In the genomic region with DNA sequence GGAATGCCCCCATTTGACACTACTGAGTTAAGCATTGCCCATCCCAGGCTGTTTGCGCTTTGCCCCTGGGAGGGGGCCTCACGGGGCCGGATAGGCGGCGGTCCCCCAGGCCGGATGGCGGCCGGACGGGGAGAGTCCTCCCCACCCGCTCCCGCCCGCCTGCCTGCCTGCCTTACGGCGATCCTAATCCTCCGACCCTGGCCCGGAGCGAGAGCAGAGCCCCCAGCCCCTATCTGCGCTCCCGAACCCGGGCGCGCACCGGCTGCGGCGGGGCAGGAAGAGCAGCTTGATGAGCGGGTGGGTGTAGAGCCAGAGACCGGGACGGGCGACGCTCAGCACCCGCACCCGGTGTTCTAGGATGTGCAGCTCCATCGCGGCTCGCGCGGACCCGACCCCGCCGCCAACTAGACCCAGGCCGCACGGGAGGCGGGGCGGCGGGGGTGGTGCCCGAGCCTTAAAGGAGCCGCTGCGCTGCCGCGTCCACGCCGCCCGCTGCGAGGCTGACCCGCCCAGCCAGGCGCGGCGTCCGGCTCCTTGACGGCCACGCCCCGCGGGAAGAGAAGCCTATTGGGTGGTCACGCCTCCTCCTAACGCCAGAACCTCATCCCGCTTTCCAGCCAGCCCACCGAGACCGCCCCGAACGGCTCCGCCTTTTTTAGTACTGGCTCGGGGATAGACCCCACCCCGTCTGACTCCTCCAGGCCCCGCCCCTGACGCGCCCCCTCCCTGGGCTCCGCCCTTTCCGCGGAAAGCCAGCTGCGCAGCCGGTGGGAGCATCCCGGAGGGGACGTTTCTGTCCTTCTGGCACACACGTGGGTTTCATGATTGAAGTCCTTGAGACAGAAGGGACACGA, we compare ENCODE assay signal across 8 cellular contexts. TPM values are rescaled to one million over a fixed set of nuclear protein-coding genes. Genes with fewer than 3 reads are reported as not detected.
DNase-seq lines count a peak whose midpoint lies in the region; ATAC-seq and TF ChIP-seq lines count a peak whose summit lies in the region.

CASTOR1 (minus strand) TSS at position 380 of the 854 bp plus-strand sequence; CDS start at position 372, 8 bp downstream.

- H3K9me3 ChIP-seq in lower lobe of right lung: no peaks in the 10 kb centered on the region

- H3K4me3 Mint-ChIP-seq in CD14-positive monocyte: peak within 1 kb of the TSS; percentile 83 to 86
- H3K4me3 Mint-ChIP-seq in activated CD8-positive, alpha-beta T cell treated with anti-CD3 and anti-CD28 coated beads for 36 hours: peak within 1 kb of the TSS; percentile 76

- CTCF ChIA-PET in activated CD8-positive, alpha-beta T cell treated with anti-CD3 and anti-CD28 coated beads for 36 hours (lab: Charles Lee): interaction anchor here (0.7 to 19.3 kb wide), 27 partner anchors 9 to 451 kb away, joined by 3 to 472 read pairs (median 17); partner anchors contain the start of genes ASCC2, CCDC157, LIF and MTFP1

- H3K9me3 Mint-ChIP-seq in CD14-positive monocyte: peaks cover 0 to 4% (median 0%) of the 10 kb centered on the region in 7 donors
- H3K9me3 Mint-ChIP-seq in activated CD8-positive, alpha-beta T cell treated with anti-CD3 and anti-CD28 coated beads for 36 hours: no peaks in the 10 kb centered on the region

- H3K27me3 ChIP-seq in lower lobe of right lung (ENCODE audit: low read depth): no peaks in the 10 kb centered on the region

- POLR2A ChIA-PET in activated CD8-positive, alpha-beta T cell treated with anti-CD3 and anti-CD28 coated beads for 36 hours (lab: Charles Lee): interaction anchor here (0.6 to 3.8 kb wide), 27 partner anchors 9 to 796 kb away, joined by 3 to 22 read pairs (median 4); partner anchors contain the start of genes MTFP1, RNF215, SEC14L2 and TBC1D10A

- H3K27ac Mint-ChIP-seq in CD14-positive monocyte: peak within 1 kb of the TSS; percentile 58 to 90 (median 82)
- H3K27ac Mint-ChIP-seq in activated CD8-positive, alpha-beta T cell treated with anti-CD3 and anti-CD28 coated beads for 36 hours: peak within 1 kb of the TSS; percentile 76

- H3K36me3 Mint-ChIP-seq in CD14-positive monocyte: peaks cover 33 to 37% of the 10 kb centered on the region in 2 donors
- no peaks in the 10 kb centered on the region for H3K36me3 Mint-ChIP-seq in activated CD8-positive, alpha-beta T cell treated with anti-CD3 and anti-CD28 coated beads for 36 hours (ENCODE audit: low read depth)

- peaks cover 47% of the 10 kb centered on the region for H3K4me1 ChIP-seq in lower lobe of right lung

- peak within 1 kb of the TSS; percentile 96 for H3K4me3 ChIP-seq in lower lobe of right lung

- H3K27ac ChIP-seq in lower lobe of right lung: peak within 1 kb of the TSS; percentile 95

- TF ChIP-seq CTCF in CD14-positive monocyte (IDR thresholded peaks at IDR 0.05) (no peak), lower lobe of right lung (IDR thresholded peaks at IDR 0.05) (no peak)
- TF ChIP-seq CTCF in activated CD8-positive, alpha-beta T cell treated with anti-CD3 and anti-CD28 coated beads for 36 hours (IDR thresholded peaks at IDR 0.05): no peak

- H3K36me3 ChIP-seq in lower lobe of right lung: peaks cover 50% of the 10 kb centered on the region

- DNase-seq in CD14-positive monocyte (ENCODE audit: low spot score): peak; percentile 95
- DNase-seq in HK-2 (ENCODE audit: unreplicated experiment): peak; percentile 96
- peak; percentile 94 for DNase-seq in NCI-H82 treated with DMSO at 0.1 percent for 48 hours (lab: John Stamatoyannopoulos, UW; ENCODE audit: unreplicated experiment)
- DNase-seq in activated CD8-positive, alpha-beta T cell treated with anti-CD3 and anti-CD28 coated beads for 36 hours: peak; percentile 90
- peak; percentile 99 for DNase-seq in ecto neural progenitor cell (ENCODE audit: low spot score)
- DNase-seq in lower lobe of right lung: peak; percentile 99
- DNase-seq in stimulated activated CD4-positive, alpha-beta T cell treated with anti-CD3 and anti-CD28 coated beads, TNF-alpha, amount 100 ng/mL, for 1 hour (ENCODE audit: low read depth in 3 of 3, low spot score in 1 of 3): peak; percentile 56 to 84 (median 67)

- H3K27me3 Mint-ChIP-seq in CD14-positive monocyte (ENCODE audit: low read depth in 3 of 3): peaks cover 0 to 3% (median 1%) of the 10 kb centered on the region in 3 donors
- no peaks in the 10 kb centered on the region for H3K27me3 Mint-ChIP-seq in activated CD8-positive, alpha-beta T cell treated with anti-CD3 and anti-CD28 coated beads for 36 hours

- intact Hi-C loops in CD14-positive monocyte (cut with micrococcal nuclease): loop anchor here (1.0 to 10.0 kb wide), 4 partner anchors 38 to 185 kb away; partner anchors contain the start of gene TBC1D10A (in 1 of the 2)
- intact Hi-C loops in activated CD8-positive, alpha-beta T cell treated with anti-CD3 and anti-CD28 coated beads for 36 hours (cut with micrococcal nuclease): loop anchor here (2.0 to 10.0 kb wide), 2 partner anchors 99 to 185 kb away; no protein-coding TSS in a partner anchor
- intact Hi-C loops in lower lobe of right lung (cut with DNase I): loop anchor here (10.0 kb wide), 1 partner anchor 95 kb away; the partner anchor contains the start of gene RNF215

- ATAC-seq in GM19397 (IDR thresholded peaks at IDR 0.05; ENCODE audit: unreplicated experiment): peak; percentile 62
- peak; percentile 86 for ATAC-seq in activated CD8-positive, alpha-beta T cell treated with anti-CD3 and anti-CD28 coated beads for 36 hours
- peak; percentile 91 for ATAC-seq in lower lobe of right lung

- H3K4me1 Mint-ChIP-seq in CD14-positive monocyte: peaks cover 33% of the 10 kb centered on the region
- peaks cover 22% of the 10 kb centered on the region for H3K4me1 Mint-ChIP-seq in activated CD8-positive, alpha-beta T cell treated with anti-CD3 and anti-CD28 coated beads for 36 hours (ENCODE audit: low read depth)

RNA-seq across cellular contexts. Expression of gene CASTOR1, which starts in this region (rescaled TPM):
- 1 to 10 TPM; 6.4 to 6.5 TPM for polyA plus RNA-seq in CD14-positive monocyte
- 1 to 10 TPM; 4.2 to 5.1 TPM for total RNA-seq in activated CD8-positive, alpha-beta T cell treated with anti-CD3 and anti-CD28 coated beads for 36 hours
- 16.2 TPM for total RNA-seq in lower lobe of right lung

Comparison
In these comparisons a context has a peak if more than half of its experiments do, and no peak if none do; other contexts are left out.
1. Peak in every context shown above with its lines: DNase-seq, ATAC-seq, H3K4me3 ChIP-seq and H3K27ac ChIP-seq.